8 cellular contexts compared by ENCODE assay signal in genomic region chr11:76670475-76671235, GRCh38. TPM values are rescaled to one million over a fixed set of nuclear protein-coding genes. Genes with fewer than 3 reads are reported as not detected.
DNase-seq lines count a peak whose midpoint lies in the region; ATAC-seq, FAIRE-seq and TF ChIP-seq lines count a peak whose summit lies in the region.

LRRC32 (minus strand) TSS chr11:76670747; CDS start chr11:76665954, 4,793 bp downstream.

- FAIRE-seq in keratinocyte (lab: Jason Lieb, UNC): no peak

- peak within 1 kb of the TSS in 1 of 5 experiments; percentile 83 for H3K27ac Mint-ChIP-seq in brain

- H3K4me1 Mint-ChIP-seq in brain: peaks cover 11% of the 10 kb centered on the region

- H3K4me2 ChIP-seq in keratinocyte (ENCODE audit: control insufficient read depth, extremely low read depth, insufficient read depth, low read depth, low read length): peak within 1 kb of the TSS; percentile 66

- no peaks in the 10 kb centered on the region for H3K9me1 ChIP-seq in keratinocyte (ENCODE audit: control insufficient read depth, extremely low read depth, insufficient read depth, low read length)

- peak within 1 kb of the TSS; percentile 51 to 73 (median 68) for H3K27ac ChIP-seq in Peyer's patch
- H3K27ac ChIP-seq in keratinocyte (ENCODE audit: control insufficient read depth, insufficient read depth, low read length): no peak within 1 kb of the TSS

- peak within 1 kb of the TSS; percentile 26 for H2AFZ ChIP-seq in keratinocyte (ENCODE audit: control insufficient read depth, low read length)

- H3K9ac ChIP-seq in keratinocyte (ENCODE audit: control insufficient read depth, extremely low read depth, insufficient read depth, low read length): no peak within 1 kb of the TSS

- dilution Hi-C loops in keratinocyte (cut with MboI; ENCODE audit: extremely low pct_ligation_motif_present, low sequenced_read_pairs): no loop called here

- peak within 1 kb of the TSS; percentile 46 to 69 (median 54) for H3K4me3 ChIP-seq in Peyer's patch
- peak within 1 kb of the TSS; percentile 27 to 57 (median 41) for H3K4me3 ChIP-seq in keratinocyte (ENCODE audit: control insufficient read depth in 2 of 3, extremely low read depth in 1 of 3, insufficient read depth in 2 of 3, low read depth in 1 of 3, low read length in 3 of 3)

- DNase-seq in GDM1 (lab: John Stamatoyannopoulos, UW) (peak; percentile 14), Peyer's patch (peak; percentile 26 to 66 (median 65)), keratinocyte (ENCODE audit: low read depth, low spot score) (no peak), T-helper 9 cell (no peak)
- DNase-seq in stimulated activated CD4-positive, alpha-beta T cell treated with anti-CD3 and anti-CD28 coated beads, Interleukin-4, amount 100 ng/mL, for 1 hour: peak; percentile 48

- H3K9me3 ChIP-seq in Peyer's patch: no peaks in the 10 kb centered on the region
- no peaks in the 10 kb centered on the region for H3K9me3 ChIP-seq in keratinocyte (ENCODE audit: control insufficient read depth, low read depth, low read length)

- ATAC-seq in HG02840 (IDR thresholded peaks at IDR 0.05; ENCODE audit: low FRiP score, unreplicated experiment): no peak
- no peak for ATAC-seq in GM21576 (IDR thresholded peaks at IDR 0.05; ENCODE audit: unreplicated experiment)

- peaks cover 0 to 3% (median 0%) of the 10 kb centered on the region in 5 experiments for H3K9me3 Mint-ChIP-seq in brain

- H3K79me2 ChIP-seq in keratinocyte (ENCODE audit: control insufficient read depth, insufficient read depth, low read length): no peaks in the 10 kb centered on the region

- peak within 1 kb of the TSS; percentile 69 to 81 (median 77) for H3K4me3 Mint-ChIP-seq in brain

- peaks cover 49% of the 10 kb centered on the region for H3K27me3 Mint-ChIP-seq in brain

- H3K36me3 ChIP-seq in Peyer's patch (no peaks in the 10 kb centered on the region), keratinocyte (ENCODE audit: control insufficient read depth in 2 of 2, extremely low read depth in 1 of 2, insufficient read depth in 2 of 2, low read length in 2 of 2) (no peaks in the 10 kb centered on the region)

- no peaks in the 10 kb centered on the region for H4K20me1 ChIP-seq in keratinocyte (ENCODE audit: control insufficient read depth, extremely low read depth, insufficient read depth, low read length)

- TF ChIP-seq POLR2A in Peyer's patch (IDR thresholded peaks at IDR 0.05): no peak

- H3K27me3 ChIP-seq in Peyer's patch (no peaks in the 10 kb centered on the region), keratinocyte (ENCODE audit: control insufficient read depth, extremely low read depth, insufficient read depth, low read length) (peaks cover 35% of the 10 kb centered on the region)

- TF ChIP-seq CTCF in Peyer's patch (IDR thresholded peaks at IDR 0.05) (no peak), brain (conservative IDR thresholded peaks at IDR 0.05) (peak in 1 of 2 experiments; percentile 29), keratinocyte (optimal IDR thresholded peaks at IDR 0.05 in 1 of 3, IDR thresholded peaks at IDR 0.05 in 1 of 3, conservative IDR thresholded peaks at IDR 0.05 in 1 of 3; ENCODE audit: extremely low read depth in 1 of 3, insufficient read depth in 2 of 3, low read length in 3 of 3) (no peak)

- H3K36me3 Mint-ChIP-seq in brain: no peaks in the 10 kb centered on the region

- H3K4me1 ChIP-seq in Peyer's patch (peaks cover 0 to 44% (median 34%) of the 10 kb centered on the region in 4 donors), keratinocyte (ENCODE audit: control insufficient read depth, extremely low read depth, insufficient read depth, low read length) (no peaks in the 10 kb centered on the region)

RNA-seq across cellular contexts. Expression of gene LRRC32, which starts in this region (rescaled TPM):
- 10 to 100 TPM in 3 of 4 donors, 1 to 10 TPM in 1; 4.0 to 36.7 (median 23.0) TPM for total RNA-seq in Peyer's patch
- polyA plus RNA-seq in brain (ENCODE audit: insufficient read depth, low read depth, low replicate concordance): 25.9 TPM
- polyA plus RNA-seq in keratinocyte: 0.05 to 0.17 TPM in 2 of 3 replicates, not detected in the other
- not detected for polyA plus RNA-seq in keratinocyte (2011; ENCODE audit: low read depth)
- 0.09 and 0.13 TPM in 2 replicates for polyA plus RNA-seq in keratinocyte (2011; cell fraction: cytosol; rRNA removed)
- 0.15 and 0.35 TPM in 2 replicates for polyA plus RNA-seq in keratinocyte (2011; cell fraction: nucleus; rRNA removed)
- polyA plus RNA-seq in keratinocyte (2012; ENCODE audit: low replicate concordance): 0.09 TPM in 1 of 2 replicates, not detected in the other
- polyA minus RNA-seq in keratinocyte: not detected in 3 replicates
- polyA minus RNA-seq in keratinocyte (2011; cell fraction: cytosol; rRNA and poly(A)+ RNA removed): 0.77 TPM
- polyA minus RNA-seq in keratinocyte (2011; cell fraction: nucleus; rRNA and poly(A)+ RNA removed): 0.11 TPM in 1 of 2 replicates, not detected in the other

Comparison
In these comparisons a context has a peak if more than half of its experiments do, and no peak if none do; other contexts are left out.
1. RNA of gene LRRC32 (polyA plus RNA-seq): 25.9 TPM in brain (single experiment); 0.05 to 0.35 TPM in keratinocyte; every median in the first group is over 10 times any median in the second.
2. DNase-seq: peak in GDM1 (single experiment), Peyer's patch (3 of 3) and stimulated activated CD4-positive, alpha-beta T cell treated with anti-CD3 and anti-CD28 coated beads, Interleukin-4, amount 100 ng/mL, for 1 hour (single experiment); none in keratinocyte (single experiment) and T-helper 9 cell (single experiment).